In the genomic region with DNA sequence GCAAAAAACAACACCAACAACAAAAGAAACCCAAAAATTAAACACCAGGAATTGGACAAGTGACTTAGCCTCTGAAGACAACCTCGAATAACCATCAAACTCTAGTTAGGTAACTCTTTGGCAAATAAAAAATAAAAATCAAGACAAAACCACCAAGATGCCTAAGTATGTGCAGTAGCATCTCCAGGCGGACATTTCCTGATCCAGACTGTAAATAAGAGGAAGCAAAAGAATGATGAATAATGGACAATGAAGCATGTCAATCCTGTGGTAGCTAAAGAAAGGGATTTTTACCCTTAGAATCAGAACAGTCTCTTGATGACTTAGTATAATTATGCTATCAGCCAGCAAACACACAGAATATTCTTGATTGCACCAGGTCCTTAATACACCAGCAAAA, we compare ENCODE assay signal across 25 cellular contexts.
DNase-seq lines count a peak whose midpoint lies in the region; ATAC-seq and TF ChIP-seq lines count a peak whose summit lies in the region.
"Had no signal": no experiment of that assay in that cellular context is flagged by ENCODE, and none has a peak within 500 bp of the region (broad histone marks: within the 10 kb centered on the region; RNA-seq: fewer than 3 reads in every experiment).

No MANE protein-coding gene starts in this region.

- peak overlapping the region; percentile 17; the same call in 1 of the 2 replicates for H3K23ac ChIP-seq in IMR-90 (ENCODE audit: low read depth, low read length)

- H2AK9ac ChIP-seq in IMR-90 (replicated peaks; ENCODE audit: low read depth, low read length, poor library complexity), result no peak overlapping the region

- peak overlapping the region; percentile 74 for H3K27ac Mint-ChIP-seq in osteocyte (ENCODE audit: unreplicated experiment)
- no peak overlapping the region for H3K27ac Mint-ChIP-seq in CD4-positive, alpha-beta memory T cell
- H3K27ac Mint-ChIP-seq: activated CD4-positive, alpha-beta memory T cell treated with anti-CD3 and anti-CD28 coated beads, Interleukin-2, amount 10 ng/mL, durations not matched to agents 7 days and 5 days; activated naive CD4-positive, alpha-beta T cell treated with anti-CD3 and anti-CD28 coated beads, Interleukin-2, amount 50 U/mL, for 24 hours; activated T-helper 17 cell treated with anti-CD3 and anti-CD28 coated beads, Interleukin-2, amount 50 U/mL, for 72 hours; CD4-positive, alpha-beta T cell; effector memory CD8-positive, alpha-beta T cell; IgD-negative memory B cell had no signal

- peak; percentile 28; the same call in 1 of the 2 replicates for ATAC-seq in IMR-90 (ENCODE audit: low read depth)
- ATAC-seq: activated T-helper 17 cell treated with anti-CD3 and anti-CD28 coated beads, Interleukin-2, amount 50 U/mL, for 72 hours; effector memory CD8-positive, alpha-beta T cell; esophagus mucosa had no signal

- intact Hi-C loops in IMR-90 (cut with micrococcal nuclease) (no loop called here), esophagus muscularis mucosa (cut with DNase I) (no loop called here), uterus (cut with DNase I; ENCODE audit: low total_unique reads) (no loop called here)
- intact Hi-C loops in CD4-positive, alpha-beta memory T cell (cut with micrococcal nuclease), result no loop called here

- peak overlapping the region; percentile 31; the same call in 1 of the 2 replicates for H3K18ac ChIP-seq in IMR-90 (ENCODE audit: low read depth, low read length)

- no peak overlapping the region for H2AFZ ChIP-seq in IMR-90 (replicated peaks; ENCODE audit: low read length, poor library complexity)

- peaks cover 42% of the 10 kb centered on the region for H3K4me1 Mint-ChIP-seq in osteocyte (ENCODE audit: unreplicated experiment)
- H3K4me1 Mint-ChIP-seq in CD4-positive, alpha-beta memory T cell, result no peaks in the 10 kb centered on the region
- H3K4me1 Mint-ChIP-seq: activated CD4-positive, alpha-beta memory T cell treated with anti-CD3 and anti-CD28 coated beads, Interleukin-2, amount 10 ng/mL, durations not matched to agents 7 days and 5 days; activated naive CD4-positive, alpha-beta T cell treated with anti-CD3 and anti-CD28 coated beads, Interleukin-2, amount 50 U/mL, for 24 hours; activated T-helper 17 cell treated with anti-CD3 and anti-CD28 coated beads, Interleukin-2, amount 50 U/mL, for 72 hours; IgD-negative memory B cell had no signal

- no peaks in the 10 kb centered on the region; the same call in none of the 2 replicates for H3K9me1 ChIP-seq in IMR-90 (ENCODE audit: insufficient read depth, low read length)

- H3K4me3 ChIP-seq in IMR-90 (ENCODE audit: insufficient read depth, low read depth, low read length), result no peak overlapping the region
- no peak overlapping the region for H3K4me3 ChIP-seq in esophagus muscularis mucosa
- H3K4me3 ChIP-seq in uterus, result no peak overlapping the region
- no peak overlapping the region for H3K4me3 ChIP-seq in CD4-positive, alpha-beta memory T cell (ENCODE audit: low read length in 2 of 2)
- H3K4me3 ChIP-seq: cardiac muscle cell, testis had no signal

- POLR2A ChIA-PET in IMR-90 (lab: Charles Lee; ENCODE audit: unreplicated experiment), result no interaction called here
- POLR2A ChIA-PET in CD4-positive, alpha-beta memory T cell (lab: Charles Lee; ENCODE audit: partially characterized antibody), result no interaction called here

- TF ChIP-seq POLR2A in IMR-90 (IDR thresholded peaks at IDR 0.05; ENCODE audit: low read depth, low read length) (no peak), esophagus muscularis mucosa (IDR thresholded peaks at IDR 0.05; ENCODE audit: low read depth) (no peak), uterus (IDR thresholded peaks at IDR 0.05) (no peak)

- H3K79me1 ChIP-seq in IMR-90 (ENCODE audit: low read depth in 1 of 2, low read length in 2 of 2), result no peaks in the 10 kb centered on the region

- H4K5ac ChIP-seq in IMR-90 (ENCODE audit: low read depth, low read length), result no peak overlapping the region; the same call in 1 of the 2 replicates

- H2BK5ac ChIP-seq in IMR-90 (ENCODE audit: low read depth, low read length, poor library complexity, severe bottlenecking), result peak overlapping the region; percentile 60

- H3K14ac ChIP-seq in IMR-90 (replicated peaks; ENCODE audit: low read depth, low read length), result 0 out of 2 replicates have a peak overlapping the region, but pooled peaks have one; percentile 7

- H4K91ac ChIP-seq in IMR-90 (ENCODE audit: insufficient read depth, low read depth, low read length), result peak overlapping the region; percentile 72; the same call in 1 of the 2 replicates

- dilution Hi-C loops in IMR-90 (cut with HindIII; ENCODE audit: low sequenced_read_pairs, unreplicated experiment), result no loop called here

- CTCF ChIA-PET in IMR-90 (lab: Yijun Ruan, JAX), result no interaction called here
- CTCF ChIA-PET in CD4-positive, alpha-beta memory T cell (lab: Charles Lee; ENCODE audit: partially characterized antibody), result no interaction called here

- peak overlapping the region; percentile 65 for H2BK120ac ChIP-seq in IMR-90 (ENCODE audit: low read depth, low read length)

- H3K4me1 ChIP-seq in IMR-90 (ENCODE audit: control insufficient read depth, insufficient read depth, low read length) (no peaks in the 10 kb centered on the region; the same call in 1 of the 2 replicates), esophagus muscularis mucosa (peaks cover 0 to 23% (median 9%) of the 10 kb centered on the region in 4 donors), uterus (no peaks in the 10 kb centered on the region)
- H3K4me1 ChIP-seq in CD4-positive, alpha-beta memory T cell (ENCODE audit: insufficient read depth, low read length), result no peaks in the 10 kb centered on the region

- peak overlapping the region in 1 of 2 experiments; percentile 61; a peak in 2 of 4 replicates for H4K8ac ChIP-seq in IMR-90 (ENCODE audit: low read depth in 2 of 2, low read length in 2 of 2)

- TF ChIP-seq RAD21 in IMR-90 (IDR thresholded peaks at IDR 0.05; ENCODE audit: low read length), result no peak

- H4K20me1 ChIP-seq in IMR-90 (ENCODE audit: insufficient read depth, low read length), result no peaks in the 10 kb centered on the region; the same call in 1 of the 2 replicates

- no CpG with 5 or more reads among the region's 2 CpGs for WGBS in IMR-90 (ENCODE audit: extremely low coverage in 2 of 2, insufficient read length in 1 of 2), 2 experiments
- 56% methylated on average over 2 of the region's 2 CpGs for WGBS in esophagus muscularis mucosa

- no peak for TF ChIP-seq CTCF in IMR-90 (conservative IDR thresholded peaks at IDR 0.05; ENCODE audit: low read depth, low read length)
- no peak for TF ChIP-seq CTCF in esophagus muscularis mucosa (IDR thresholded peaks at IDR 0.05)
- TF ChIP-seq CTCF in osteocyte (IDR thresholded peaks at IDR 0.05), result no peak
- no peak for TF ChIP-seq CTCF in uterus (IDR thresholded peaks at IDR 0.05)

- H3K4me3 Mint-ChIP-seq in osteocyte (ENCODE audit: unreplicated experiment), result no peak overlapping the region
- no peak overlapping the region for H3K4me3 Mint-ChIP-seq in CD4-positive, alpha-beta memory T cell
- H3K4me3 Mint-ChIP-seq: activated CD4-positive, alpha-beta memory T cell treated with anti-CD3 and anti-CD28 coated beads, Interleukin-2, amount 10 ng/mL, durations not matched to agents 7 days and 5 days; activated naive CD4-positive, alpha-beta T cell treated with anti-CD3 and anti-CD28 coated beads, Interleukin-2, amount 50 U/mL, for 24 hours; activated T-helper 17 cell treated with anti-CD3 and anti-CD28 coated beads, Interleukin-2, amount 50 U/mL, for 72 hours; CD4-positive, alpha-beta T cell; effector memory CD8-positive, alpha-beta T cell; IgD-negative memory B cell had no signal

- no peak overlapping the region for H2AK5ac ChIP-seq in IMR-90 (ENCODE audit: low read depth, low read length)

- H3K27ac ChIP-seq in IMR-90 (ENCODE audit: insufficient read depth, low read length) (no peak overlapping the region), esophagus muscularis mucosa (replicated peaks in 1 of 4) (peak overlapping the region in 3 of 4 donors; percentile 9 to 63 (median 53)), uterus (peak overlapping the region; percentile 41 to 73)
- no peak overlapping the region for H3K27ac ChIP-seq in CD4-positive, alpha-beta memory T cell (ENCODE audit: low read depth, low read length)
- H3K27ac ChIP-seq: cardiac muscle cell, testis had no signal

- H3K4ac ChIP-seq in IMR-90 (ENCODE audit: low read depth, low read length), result peak overlapping the region; percentile 19; the same call in 1 of the 2 replicates

- BruUV-seq in IMR-90 (replicated peaks; lab: Mats Ljungman, UMichigan), result no TSS peak

- in situ Hi-C loops in IMR-90 (cut with MboI; ENCODE audit: low sequenced_read_pairs), result no loop called here

- H3K4me2 ChIP-seq in IMR-90 (ENCODE audit: low read depth, low read length), result peak overlapping the region; percentile 49; the same call in 1 of the 2 replicates

- no peaks in the 10 kb centered on the region for H3K36me3 ChIP-seq in IMR-90 (ENCODE audit: control insufficient read depth, insufficient read depth, low read length)
- H3K36me3 ChIP-seq in esophagus muscularis mucosa, result no peaks in the 10 kb centered on the region
- H3K36me3 ChIP-seq in uterus, result no peaks in the 10 kb centered on the region
- H3K36me3 ChIP-seq in CD4-positive, alpha-beta memory T cell (ENCODE audit: insufficient read depth, low read length), result no peaks in the 10 kb centered on the region
- H3K36me3 ChIP-seq: cardiac muscle cell had no signal

- H3K27me3 ChIP-seq in IMR-90 (ENCODE audit: control insufficient read depth, insufficient read depth, low read length) (no peaks in the 10 kb centered on the region), esophagus muscularis mucosa (no peaks in the 10 kb centered on the region), uterus (no peaks in the 10 kb centered on the region)
- no peaks in the 10 kb centered on the region for H3K27me3 ChIP-seq in CD4-positive, alpha-beta memory T cell (ENCODE audit: insufficient read depth, low read length)
- H3K27me3 ChIP-seq: cardiac muscle cell, testis had no signal

- TF ChIP-seq EP300 in esophagus muscularis mucosa (IDR thresholded peaks at IDR 0.05), result no peak

- H3K36me3 Mint-ChIP-seq in osteocyte (ENCODE audit: unreplicated experiment), result no peaks in the 10 kb centered on the region
- no peaks in the 10 kb centered on the region for H3K36me3 Mint-ChIP-seq in CD4-positive, alpha-beta memory T cell
- H3K36me3 Mint-ChIP-seq: activated naive CD4-positive, alpha-beta T cell treated with anti-CD3 and anti-CD28 coated beads, Interleukin-2, amount 50 U/mL, for 24 hours; IgD-negative memory B cell had no signal

- no peak overlapping the region for H2BK15ac ChIP-seq in IMR-90 (ENCODE audit: low read depth, low read length)

- H2BK20ac ChIP-seq in IMR-90 (ENCODE audit: low read depth, low read length), result peak overlapping the region; percentile 89

- no peak overlapping the region for H3K9ac ChIP-seq in IMR-90 (ENCODE audit: low read depth, low read length)

- H3K9me3 ChIP-seq in IMR-90 (ENCODE audit: control insufficient read depth, insufficient read depth, low read length) (no peaks in the 10 kb centered on the region), esophagus muscularis mucosa (no peaks in the 10 kb centered on the region), uterus (no peaks in the 10 kb centered on the region)
- no peaks in the 10 kb centered on the region for H3K9me3 ChIP-seq in CD4-positive, alpha-beta memory T cell (ENCODE audit: control insufficient read depth in 1 of 2, low read length in 2 of 2)
- H3K9me3 ChIP-seq: testis had no signal

- no peak for DNase-seq in IMR-90
- no peak for DNase-seq in esophagus muscularis mucosa (ENCODE audit: extremely low spot score)
- no peak for DNase-seq in osteocyte (ENCODE audit: extremely low spot score, unreplicated experiment)
- DNase-seq in uterus, result no peak
- DNase-seq in CD4-positive, alpha-beta memory T cell, result no peak
- no peak for DNase-seq in NCI-H2171 treated with DMSO at 0.1 percent for 48 hours (lab: John Stamatoyannopoulos, UW)
- no peak for DNase-seq in RKO (ENCODE audit: low spot score)
- DNase-seq: activated CD4-positive, alpha-beta memory T cell treated with anti-CD3 and anti-CD28 coated beads, Interleukin-2, amount 10 ng/mL, durations not matched to agents 7 days and 5 days; activated CD4-positive, CD25-positive, alpha-beta regulatory T cell treated with anti-CD3 and anti-CD28 coated beads, Interleukin-2, amount 50 U/mL, for 72 hours; anterior cingulate cortex; CD4-positive, alpha-beta T cell; cortex of kidney; DMS 273 treated with DMSO at 0.1 percent for 48 hours; effector memory CD8-positive, alpha-beta T cell; left cardiac atrium; NCI-H1092 treated with DMSO at 0.1 percent for 48 hours; NCI-H1930; NCI-H526 treated with DMSO at 0.1 percent for 48 hours; stimulated activated naive CD4-positive, alpha-beta T cell had no signal

- H3K27me3 Mint-ChIP-seq in osteocyte (ENCODE audit: unreplicated experiment), result no peaks in the 10 kb centered on the region
- H3K27me3 Mint-ChIP-seq in CD4-positive, alpha-beta memory T cell, result no peaks in the 10 kb centered on the region
- H3K27me3 Mint-ChIP-seq: activated CD4-positive, alpha-beta memory T cell treated with anti-CD3 and anti-CD28 coated beads, Interleukin-2, amount 10 ng/mL, durations not matched to agents 7 days and 5 days; activated naive CD4-positive, alpha-beta T cell treated with anti-CD3 and anti-CD28 coated beads, Interleukin-2, amount 50 U/mL, for 24 hours; CD4-positive, alpha-beta T cell; effector memory CD8-positive, alpha-beta T cell had no signal

- peak overlapping the region; percentile 8; the same call in 1 of the 2 replicates for H3K56ac ChIP-seq in IMR-90 (ENCODE audit: extremely low read depth, insufficient read depth, low read length)

- H3K9me3 Mint-ChIP-seq in osteocyte (ENCODE audit: unreplicated experiment), result no peaks in the 10 kb centered on the region
- no peaks in the 10 kb centered on the region for H3K9me3 Mint-ChIP-seq in CD4-positive, alpha-beta memory T cell
- H3K9me3 Mint-ChIP-seq: activated CD4-positive, alpha-beta memory T cell treated with anti-CD3 and anti-CD28 coated beads, Interleukin-2, amount 10 ng/mL, durations not matched to agents 7 days and 5 days; activated naive CD4-positive, alpha-beta T cell treated with anti-CD3 and anti-CD28 coated beads, Interleukin-2, amount 50 U/mL, for 24 hours; activated T-helper 17 cell treated with anti-CD3 and anti-CD28 coated beads, Interleukin-2, amount 50 U/mL, for 72 hours; CD4-positive, alpha-beta T cell; effector memory CD8-positive, alpha-beta T cell had no signal

Comparison
In these comparisons a context has a peak if more than half of its experiments do, and no peak if none do; other contexts are left out.
1. H3K27ac ChIP-seq: peak in esophagus muscularis mucosa (3 of 4) and uterus (2 of 2); none in IMR-90 (single experiment) and CD4-positive, alpha-beta memory T cell (single experiment).